In genomic region chr21:45740491-45741357, GRCh38 we compare ENCODE assay signal across 2 cellular contexts.
TF ChIP-seq lines count a peak whose summit lies in the region.

No MANE protein-coding gene starts in this region.

TF ChIP-seq in HepG2, 621 proteins besides CTCF, POLR2A, EP300 and RAD21:
- TF ChIP-seq MNT (IDR thresholded peaks at IDR 0.05) = 0 out of 2 replicates have a peak, but pooled peaks have one; percentile 12
- TF ChIP-seq ZNF263 (CRISPR knock-in tag; IDR thresholded peaks at IDR 0.05) = no peak

TF ChIP-seq in H1, 55 proteins besides CTCF, POLR2A, EP300 and RAD21:
- no peak for TF ChIP-seq YY1 (IDR thresholded peaks at IDR 0.05; ENCODE audit: low read depth, low read length)
- TF ChIP-seq CHD2 (IDR thresholded peaks at IDR 0.05; ENCODE audit: low read length) = no peak
- no peak for TF ChIP-seq EGR1 (IDR thresholded peaks at IDR 0.05; ENCODE audit: borderline replicate concordance, low read depth, low read length)
- TF ChIP-seq TAF1 (IDR thresholded peaks at IDR 0.05; ENCODE audit: low read depth, low read length) = no peak
- TF ChIP-seq KDM4A (IDR thresholded peaks at IDR 0.05; ENCODE audit: low read depth, low read length, severe bottlenecking) = no peak
- TF ChIP-seq MAX (IDR thresholded peaks at IDR 0.05) = no peak
- TF ChIP-seq KDM1A (IDR thresholded peaks at IDR 0.05; ENCODE audit: borderline replicate concordance, low read length) = no peak
- no peak for TF ChIP-seq CTBP2 (IDR thresholded peaks at IDR 0.05; ENCODE audit: borderline replicate concordance, insufficient read depth, insufficient read length, low read length)
- no peak for TF ChIP-seq PHF8 (conservative IDR thresholded peaks at IDR 0.05; ENCODE audit: low read depth, low read length)
- TF ChIP-seq NRF1 (IDR thresholded peaks at IDR 0.05; ENCODE audit: low read depth, low read length) = no peak
- no peak for TF ChIP-seq TEAD4 (IDR thresholded peaks at IDR 0.05; ENCODE audit: low read depth, low read length)
- no peak for TF ChIP-seq USF2 (IDR thresholded peaks at IDR 0.05; ENCODE audit: low read length)
TF ChIP-seq in H1: peak in this region for 0.
